ENCODE assay signal across 1 cellular context in the genomic region with DNA sequence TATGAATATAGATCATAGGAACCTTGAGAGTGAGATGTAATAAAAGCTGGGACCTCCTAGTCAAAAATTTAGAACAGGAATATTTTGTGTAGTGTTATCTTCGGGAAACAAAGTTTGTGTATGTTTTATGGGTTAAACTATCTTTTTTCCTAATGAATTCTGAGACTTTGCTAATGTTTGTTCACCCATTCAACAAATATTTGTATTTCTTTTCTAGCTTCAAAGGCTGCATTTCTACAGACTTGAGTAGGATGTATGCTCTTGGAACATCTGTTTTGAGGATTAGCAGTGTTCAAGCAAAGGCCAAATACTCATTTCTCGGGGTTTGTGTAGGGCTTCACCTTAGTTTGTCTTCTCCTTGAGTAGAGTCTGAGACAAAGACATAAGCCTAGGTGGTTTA.
TF ChIP-seq lines count a peak whose summit lies in the region.

No MANE protein-coding gene starts in this region.

TF ChIP-seq in HepG2, 621 proteins besides CTCF, POLR2A, EP300 and RAD21 (continued from another document):
- TF ChIP-seq, protein P1, sequence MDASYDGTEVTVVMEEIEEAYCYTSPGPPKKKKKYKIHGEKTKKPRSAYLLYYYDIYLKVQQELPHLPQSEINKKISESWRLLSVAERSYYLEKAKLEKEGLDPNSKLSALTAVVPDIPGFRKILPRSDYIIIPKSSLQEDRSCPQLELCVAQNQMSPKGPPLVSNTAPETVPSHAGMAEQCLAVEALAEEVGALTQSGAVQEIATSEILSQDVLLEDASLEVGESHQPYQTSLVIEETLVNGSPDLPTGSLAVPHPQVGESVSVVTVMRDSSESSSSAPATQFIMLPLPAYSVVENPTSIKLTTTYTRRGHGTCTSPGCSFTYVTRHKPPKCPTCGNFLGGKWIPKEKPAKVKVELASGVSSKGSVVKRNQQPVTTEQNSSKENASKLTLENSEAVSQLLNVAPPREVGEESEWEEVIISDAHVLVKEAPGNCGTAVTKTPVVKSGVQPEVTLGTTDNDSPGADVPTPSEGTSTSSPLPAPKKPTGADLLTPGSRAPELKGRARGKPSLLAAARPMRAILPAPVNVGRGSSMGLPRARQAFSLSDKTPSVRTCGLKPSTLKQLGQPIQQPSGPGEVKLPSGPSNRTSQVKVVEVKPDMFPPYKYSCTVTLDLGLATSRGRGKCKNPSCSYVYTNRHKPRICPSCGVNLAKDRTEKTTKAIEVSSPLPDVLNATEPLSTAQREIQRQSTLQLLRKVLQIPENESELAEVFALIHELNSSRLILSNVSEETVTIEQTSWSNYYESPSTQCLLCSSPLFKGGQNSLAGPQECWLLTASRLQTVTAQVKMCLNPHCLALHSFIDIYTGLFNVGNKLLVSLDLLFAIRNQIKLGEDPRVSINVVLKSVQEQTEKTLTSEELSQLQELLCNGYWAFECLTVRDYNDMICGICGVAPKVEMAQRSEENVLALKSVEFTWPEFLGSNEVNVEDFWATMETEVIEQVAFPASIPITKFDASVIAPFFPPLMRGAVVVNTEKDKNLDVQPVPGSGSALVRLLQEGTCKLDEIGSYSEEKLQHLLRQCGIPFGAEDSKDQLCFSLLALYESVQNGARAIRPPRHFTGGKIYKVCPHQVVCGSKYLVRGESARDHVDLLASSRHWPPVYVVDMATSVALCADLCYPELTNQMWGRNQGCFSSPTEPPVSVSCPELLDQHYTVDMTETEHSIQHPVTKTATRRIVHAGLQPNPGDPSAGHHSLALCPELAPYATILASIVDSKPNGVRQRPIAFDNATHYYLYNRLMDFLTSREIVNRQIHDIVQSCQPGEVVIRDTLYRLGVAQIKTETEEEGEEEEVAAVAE (CRISPR knock-in tag; IDR thresholded peaks at IDR 0.05; ENCODE audit: borderline replicate concordance), result no peak
- TF ChIP-seq DPF2 (CRISPR knock-in tag; IDR thresholded peaks at IDR 0.05; ENCODE audit: borderline replicate concordance, low read depth) (no peak), ZNF749 (CRISPR knock-in tag; IDR thresholded peaks at IDR 0.05; ENCODE audit: borderline replicate concordance) (no peak), NFE2L1 (CRISPR knock-in tag; IDR thresholded peaks at IDR 0.05; ENCODE audit: borderline replicate concordance) (no peak), ZNF34 (CRISPR knock-in tag; IDR thresholded peaks at IDR 0.05; ENCODE audit: borderline replicate concordance) (no peak), PITX1 (CRISPR knock-in tag; IDR thresholded peaks at IDR 0.05) (0 out of 2 replicates have a peak, but pooled peaks have one; percentile 39), MEIS2 (CRISPR knock-in tag; IDR thresholded peaks at IDR 0.05) (no peak), STAG1 (CRISPR knock-in tag; IDR thresholded peaks at IDR 0.05) (no peak), ATF1 (CRISPR knock-in tag; IDR thresholded peaks at IDR 0.05) (0 out of 2 replicates have a peak, but pooled peaks have one; percentile 24), HOXD1 (CRISPR knock-in tag; IDR thresholded peaks at IDR 0.05) (no peak), ZFP36 (IDR thresholded peaks at IDR 0.05; ENCODE audit: borderline replicate concordance, low read depth, low read length, partially characterized antibody) (no peak), WIZ (CRISPR knock-in tag; IDR thresholded peaks at IDR 0.05) (no peak), NFE2L2 (IDR thresholded peaks at IDR 0.05; ENCODE audit: low read length) (no peak), ZNF484 (CRISPR knock-in tag; IDR thresholded peaks at IDR 0.05; ENCODE audit: borderline replicate concordance, low read depth) (no peak), ZNF496 (CRISPR knock-in tag; IDR thresholded peaks at IDR 0.05; ENCODE audit: insufficient replicate concordance) (no peak), TCF7L2 (IDR thresholded peaks at IDR 0.05; ENCODE audit: low read depth, low read length) (0 out of 2 replicates have a peak, but pooled peaks have one; percentile 27), EHMT2 (IDR thresholded peaks at IDR 0.05; ENCODE audit: borderline replicate concordance, low read depth, low read length) (no peak), SOX6 (IDR thresholded peaks at IDR 0.05) (no peak), SOX6 (CRISPR knock-in tag; IDR thresholded peaks at IDR 0.05) (peak; percentile 41; the same call in 1 of the 2 replicates)
- TF ChIP-seq, protein P2, sequence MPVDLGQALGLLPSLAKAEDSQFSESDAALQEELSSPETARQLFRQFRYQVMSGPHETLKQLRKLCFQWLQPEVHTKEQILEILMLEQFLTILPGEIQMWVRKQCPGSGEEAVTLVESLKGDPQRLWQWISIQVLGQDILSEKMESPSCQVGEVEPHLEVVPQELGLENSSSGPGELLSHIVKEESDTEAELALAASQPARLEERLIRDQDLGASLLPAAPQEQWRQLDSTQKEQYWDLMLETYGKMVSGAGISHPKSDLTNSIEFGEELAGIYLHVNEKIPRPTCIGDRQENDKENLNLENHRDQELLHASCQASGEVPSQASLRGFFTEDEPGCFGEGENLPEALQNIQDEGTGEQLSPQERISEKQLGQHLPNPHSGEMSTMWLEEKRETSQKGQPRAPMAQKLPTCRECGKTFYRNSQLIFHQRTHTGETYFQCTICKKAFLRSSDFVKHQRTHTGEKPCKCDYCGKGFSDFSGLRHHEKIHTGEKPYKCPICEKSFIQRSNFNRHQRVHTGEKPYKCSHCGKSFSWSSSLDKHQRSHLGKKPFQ (CRISPR knock-in tag; IDR thresholded peaks at IDR 0.05; ENCODE audit: insufficient replicate concordance), result no peak
- TF ChIP-seq, protein P3, sequence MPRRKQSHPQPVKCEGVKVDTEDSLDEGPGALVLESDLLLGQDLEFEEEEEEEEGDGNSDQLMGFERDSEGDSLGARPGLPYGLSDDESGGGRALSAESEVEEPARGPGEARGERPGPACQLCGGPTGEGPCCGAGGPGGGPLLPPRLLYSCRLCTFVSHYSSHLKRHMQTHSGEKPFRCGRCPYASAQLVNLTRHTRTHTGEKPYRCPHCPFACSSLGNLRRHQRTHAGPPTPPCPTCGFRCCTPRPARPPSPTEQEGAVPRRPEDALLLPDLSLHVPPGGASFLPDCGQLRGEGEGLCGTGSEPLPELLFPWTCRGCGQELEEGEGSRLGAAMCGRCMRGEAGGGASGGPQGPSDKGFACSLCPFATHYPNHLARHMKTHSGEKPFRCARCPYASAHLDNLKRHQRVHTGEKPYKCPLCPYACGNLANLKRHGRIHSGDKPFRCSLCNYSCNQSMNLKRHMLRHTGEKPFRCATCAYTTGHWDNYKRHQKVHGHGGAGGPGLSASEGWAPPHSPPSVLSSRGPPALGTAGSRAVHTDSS (CRISPR knock-in tag; conservative IDR thresholded peaks at IDR 0.05), result no peak
- TF ChIP-seq, protein P4, sequence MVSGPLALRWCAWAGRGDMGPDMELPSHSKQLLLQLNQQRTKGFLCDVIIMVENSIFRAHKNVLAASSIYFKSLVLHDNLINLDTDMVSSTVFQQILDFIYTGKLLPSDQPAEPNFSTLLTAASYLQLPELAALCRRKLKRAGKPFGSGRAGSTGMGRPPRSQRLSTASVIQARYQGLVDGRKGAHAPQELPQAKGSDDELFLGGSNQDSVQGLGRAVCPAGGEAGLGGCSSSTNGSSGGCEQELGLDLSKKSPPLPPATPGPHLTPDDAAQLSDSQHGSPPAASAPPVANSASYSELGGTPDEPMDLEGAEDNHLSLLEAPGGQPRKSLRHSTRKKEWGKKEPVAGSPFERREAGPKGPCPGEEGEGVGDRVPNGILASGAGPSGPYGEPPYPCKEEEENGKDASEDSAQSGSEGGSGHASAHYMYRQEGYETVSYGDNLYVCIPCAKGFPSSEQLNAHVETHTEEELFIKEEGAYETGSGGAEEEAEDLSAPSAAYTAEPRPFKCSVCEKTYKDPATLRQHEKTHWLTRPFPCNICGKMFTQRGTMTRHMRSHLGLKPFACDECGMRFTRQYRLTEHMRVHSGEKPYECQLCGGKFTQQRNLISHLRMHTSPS (CRISPR knock-in tag; IDR thresholded peaks at IDR 0.05; ENCODE audit: low read depth), result no peak
- TF ChIP-seq, protein P5, sequence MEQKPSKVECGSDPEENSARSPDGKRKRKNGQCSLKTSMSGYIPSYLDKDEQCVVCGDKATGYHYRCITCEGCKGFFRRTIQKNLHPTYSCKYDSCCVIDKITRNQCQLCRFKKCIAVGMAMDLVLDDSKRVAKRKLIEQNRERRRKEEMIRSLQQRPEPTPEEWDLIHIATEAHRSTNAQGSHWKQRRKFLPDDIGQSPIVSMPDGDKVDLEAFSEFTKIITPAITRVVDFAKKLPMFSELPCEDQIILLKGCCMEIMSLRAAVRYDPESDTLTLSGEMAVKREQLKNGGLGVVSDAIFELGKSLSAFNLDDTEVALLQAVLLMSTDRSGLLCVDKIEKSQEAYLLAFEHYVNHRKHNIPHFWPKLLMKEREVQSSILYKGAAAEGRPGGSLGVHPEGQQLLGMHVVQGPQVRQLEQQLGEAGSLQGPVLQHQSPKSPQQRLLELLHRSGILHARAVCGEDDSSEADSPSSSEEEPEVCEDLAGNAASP (CRISPR knock-in tag; IDR thresholded peaks at IDR 0.05; ENCODE audit: borderline replicate concordance), result no peak; the same call in 1 of the 2 replicates
- TF ChIP-seq, protein P6, sequence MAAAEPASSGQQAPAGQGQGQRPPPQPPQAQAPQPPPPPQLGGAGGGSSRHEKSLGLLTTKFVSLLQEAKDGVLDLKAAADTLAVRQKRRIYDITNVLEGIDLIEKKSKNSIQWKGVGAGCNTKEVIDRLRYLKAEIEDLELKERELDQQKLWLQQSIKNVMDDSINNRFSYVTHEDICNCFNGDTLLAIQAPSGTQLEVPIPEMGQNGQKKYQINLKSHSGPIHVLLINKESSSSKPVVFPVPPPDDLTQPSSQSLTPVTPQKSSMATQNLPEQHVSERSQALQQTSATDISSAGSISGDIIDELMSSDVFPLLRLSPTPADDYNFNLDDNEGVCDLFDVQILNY (CRISPR knock-in tag; conservative IDR thresholded peaks at IDR 0.05), result no peak
- TF ChIP-seq, protein P7, sequence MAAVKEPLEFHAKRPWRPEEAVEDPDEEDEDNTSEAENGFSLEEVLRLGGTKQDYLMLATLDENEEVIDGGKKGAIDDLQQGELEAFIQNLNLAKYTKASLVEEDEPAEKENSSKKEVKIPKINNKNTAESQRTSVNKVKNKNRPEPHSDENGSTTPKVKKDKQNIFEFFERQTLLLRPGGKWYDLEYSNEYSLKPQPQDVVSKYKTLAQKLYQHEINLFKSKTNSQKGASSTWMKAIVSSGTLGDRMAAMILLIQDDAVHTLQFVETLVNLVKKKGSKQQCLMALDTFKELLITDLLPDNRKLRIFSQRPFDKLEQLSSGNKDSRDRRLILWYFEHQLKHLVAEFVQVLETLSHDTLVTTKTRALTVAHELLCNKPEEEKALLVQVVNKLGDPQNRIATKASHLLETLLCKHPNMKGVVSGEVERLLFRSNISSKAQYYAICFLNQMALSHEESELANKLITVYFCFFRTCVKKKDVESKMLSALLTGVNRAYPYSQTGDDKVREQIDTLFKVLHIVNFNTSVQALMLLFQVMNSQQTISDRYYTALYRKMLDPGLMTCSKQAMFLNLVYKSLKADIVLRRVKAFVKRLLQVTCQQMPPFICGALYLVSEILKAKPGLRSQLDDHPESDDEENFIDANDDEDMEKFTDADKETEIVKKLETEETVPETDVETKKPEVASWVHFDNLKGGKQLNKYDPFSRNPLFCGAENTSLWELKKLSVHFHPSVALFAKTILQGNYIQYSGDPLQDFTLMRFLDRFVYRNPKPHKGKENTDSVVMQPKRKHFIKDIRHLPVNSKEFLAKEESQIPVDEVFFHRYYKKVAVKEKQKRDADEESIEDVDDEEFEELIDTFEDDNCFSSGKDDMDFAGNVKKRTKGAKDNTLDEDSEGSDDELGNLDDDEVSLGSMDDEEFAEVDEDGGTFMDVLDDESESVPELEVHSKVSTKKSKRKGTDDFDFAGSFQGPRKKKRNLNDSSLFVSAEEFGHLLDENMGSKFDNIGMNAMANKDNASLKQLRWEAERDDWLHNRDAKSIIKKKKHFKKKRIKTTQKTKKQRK (IDR thresholded peaks at IDR 0.05; ENCODE audit: low read length), result no peak
